ENCODE assay signal across 10 cellular contexts in the genomic region with DNA sequence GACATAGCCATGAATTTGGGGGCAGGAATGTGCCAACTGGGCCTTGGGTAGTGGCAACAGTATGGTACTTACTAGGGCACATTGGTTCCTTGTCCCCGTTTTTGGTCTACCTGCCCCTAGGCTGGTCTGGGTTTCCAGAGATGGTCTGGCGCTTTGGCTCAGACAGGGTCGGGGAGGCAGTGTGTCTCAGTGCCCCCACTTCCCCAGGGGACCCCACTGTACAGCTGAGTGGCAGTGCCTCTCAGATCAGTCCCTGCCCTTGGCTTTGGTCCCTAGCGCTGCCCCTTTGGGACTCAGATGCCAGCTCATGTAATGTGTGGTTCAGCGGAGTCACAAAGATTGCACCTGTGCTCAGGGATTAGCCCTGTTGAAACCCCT. TPM values are rescaled to one million over a fixed set of nuclear protein-coding genes. Genes with fewer than 3 reads are reported as not detected.
DNase-seq lines count a peak whose midpoint lies in the region; ATAC-seq, FAIRE-seq and TF ChIP-seq lines count a peak whose summit lies in the region.
"Had no signal": no experiment of that assay in that cellular context is flagged by ENCODE, and none has a peak within 500 bp of the region (broad histone marks: within the 10 kb centered on the region; RNA-seq: fewer than 3 reads in every experiment).

No MANE protein-coding gene starts in this region.

- BruUV-seq in HepG2 (replicated peaks; lab: Mats Ljungman, UMichigan): no TSS peak

- peaks cover 39% of the 10 kb centered on the region for H3K79me2 ChIP-seq in HepG2 (ENCODE audit: insufficient read depth, low read length)

- H4K20me1 ChIP-seq in HepG2 (ENCODE audit: insufficient read depth, low read length): peaks cover 3% of the 10 kb centered on the region; the same call in 1 of the 2 replicates

- H3K27me3 ChIP-seq in RWPE2 (ENCODE audit: insufficient read depth, poor library complexity, severe bottlenecking): no peaks in the 10 kb centered on the region
- no peaks in the 10 kb centered on the region; a peak in 1 of 5 replicates for H3K27me3 ChIP-seq in HepG2 (ENCODE audit: control insufficient read depth in 1 of 2, insufficient read depth in 2 of 2, low read length in 2 of 2)

- peak overlapping the region; percentile 95 for H3K27ac ChIP-seq in RWPE2 (ENCODE audit: poor library complexity, severe bottlenecking)
- H3K27ac ChIP-seq in HepG2 (ENCODE audit: extremely low read length, insufficient read depth, low read length): no peak overlapping the region

- intact Hi-C loops in HepG2 (cut with micrococcal nuclease; ENCODE audit: unreplicated experiment): no loop called here

- H3K4me2 ChIP-seq in HepG2 (ENCODE audit: low read depth, low read length): no peak overlapping the region

- DNase-seq in AG09309 (ENCODE audit: low read depth) (no peak), RWPE2 (ENCODE audit: low spot score) (no peak), HepG2 (ENCODE audit: low spot score) (no peak), AML-193 (lab: John Stamatoyannopoulos, UW) (no peak), NOMO-1 (lab: John Stamatoyannopoulos, UW; ENCODE audit: unreplicated experiment in 2 of 2) (no peak), NOMO-1 treated with DMSO at 0.1 percent for 48 hours (lab: John Stamatoyannopoulos, UW; ENCODE audit: unreplicated experiment) (no peak)
- DNase-seq: activated CD4-positive, alpha-beta T cell treated with anti-CD3 and anti-CD28 coated beads for 48 hours; DMS53; NCI-H69 had no signal

- no peak for FAIRE-seq in HepG2 (lab: Jason Lieb, UNC)

- CTCF ChIA-PET in HepG2 (lab: Yijun Ruan, JAX; ENCODE audit: low intra/inter-chr PET ratio, low total read pairs): no interaction called here

- H3K9me3 ChIP-seq in RWPE2 (ENCODE audit: severe bottlenecking) (no peaks in the 10 kb centered on the region), HepG2 (ENCODE audit: low read length) (no peaks in the 10 kb centered on the region)

- POLR2A ChIA-PET in HepG2 (lab: Yijun Ruan, JAX): no interaction called here

- H3K4me3 ChIP-seq in AG09309 (ENCODE audit: control insufficient read depth, low read depth, low read length) (peak overlapping the region; percentile 91), RWPE2 (ENCODE audit: severe bottlenecking) (no peak overlapping the region), HepG2 (replicated peaks in 1 of 3; ENCODE audit: insufficient read depth in 1 of 3, low read depth in 2 of 3, low read length in 3 of 3) (no peak overlapping the region)

- TF ChIP-seq RAD21 in HepG2 (CRISPR knock-in tag; IDR thresholded peaks at IDR 0.05): no peak

- ATAC-seq in RWPE2 (ENCODE audit: low read depth) (no peak), HepG2 (no peak)

- WGBS in HepG2 (ENCODE audit: low lambda C conversion rate): 100% methylated on average over 1 of the region's 5 CpGs

- no peak for TF ChIP-seq POLR2A in HepG2 (IDR thresholded peaks at IDR 0.05; ENCODE audit: insufficient read depth in 1 of 2, low read depth in 2 of 2, low read length in 2 of 2)

- TF ChIP-seq EP300 in HepG2 (IDR thresholded peaks at IDR 0.05; ENCODE audit: low read depth in 2 of 2, low read length in 2 of 2) (no peak), HepG2 (CRISPR knock-in tag; IDR thresholded peaks at IDR 0.05; ENCODE audit: borderline replicate concordance) (no peak)

- in situ Hi-C loops in HepG2 (cut with HindIII; ENCODE audit: extremely low pct_ligation_motif_present, low pct_unique_long_range_greater_than_20kb): no loop called here

- no peak overlapping the region for H3K9ac ChIP-seq in HepG2 (ENCODE audit: insufficient read depth, low read depth, low read length)

- no peak for TF ChIP-seq CTCF in AG09309 (IDR thresholded peaks at IDR 0.05; ENCODE audit: control insufficient read depth, insufficient read depth, low read depth, low read length, missing control alignments)
- no peak for TF ChIP-seq CTCF in RWPE2 (IDR thresholded peaks at IDR 0.05; ENCODE audit: poor library complexity, severe bottlenecking)
- TF ChIP-seq CTCF in HepG2 (CRISPR knock-in tag; IDR thresholded peaks at IDR 0.05): no peak

- H3K4me1 ChIP-seq in RWPE2 (ENCODE audit: insufficient read depth, poor library complexity, severe bottlenecking) (peaks cover 10% of the 10 kb centered on the region), HepG2 (ENCODE audit: insufficient read depth, low read length) (peaks cover 30% of the 10 kb centered on the region)

- H3K36me3 ChIP-seq in RWPE2 (ENCODE audit: low read depth) (peaks cover 65% of the 10 kb centered on the region), HepG2 (replicated peaks in 1 of 2; ENCODE audit: control insufficient read depth in 1 of 2, insufficient read depth in 2 of 2, low read length in 2 of 2) (peaks cover 35 to 55% of the 10 kb centered on the region in 2 experiments)

- no peak overlapping the region for H2AFZ ChIP-seq in HepG2 (ENCODE audit: low read length)

RNA-seq across cellular contexts. Expression of gene RIC8A, which starts 3.3 kb away (rescaled TPM):
- 62.1 and 65.0 TPM in 2 replicates for total RNA-seq in HepG2 (2016; rRNA removed; fragmentation: Illumina TruSeq; extraction: Trizol)
- total RNA-seq in HepG2 (2016; cell fraction: cytosol; rRNA removed; fragmentation: Illumina TruSeq; extraction: Trizol; ENCODE audit: low read depth): 21.7 and 29.0 TPM in 2 replicates
- 55.5 and 60.4 TPM in 2 replicates for total RNA-seq in HepG2 (2016; cell fraction: insoluble cytoplasmic fraction; rRNA removed; fragmentation: Illumina TruSeq; extraction: Trizol)
- 36.9 and 43.2 TPM in 2 replicates for total RNA-seq in HepG2 (2016; cell fraction: membrane; rRNA removed; fragmentation: Illumina TruSeq; extraction: Trizol)
- total RNA-seq in HepG2 (2016; cell fraction: nucleus; rRNA removed; fragmentation: Illumina TruSeq; extraction: Trizol): 37.1 and 38.2 TPM in 2 replicates
- 63.8 and 84.3 TPM in 2 replicates for polyA plus RNA-seq in HepG2 (2011; rRNA removed)
- polyA plus RNA-seq in HepG2 (2011; cell fraction: cytosol; rRNA removed): 47.5 and 48.4 TPM in 2 replicates
- polyA plus RNA-seq in HepG2 (2011; cell fraction: nucleus; rRNA removed): 143 and 165 TPM in 2 replicates
- polyA plus RNA-seq in HepG2 (2012): 24.6 and 31.6 TPM in 2 replicates
- 10.5 and 10.6 TPM in 2 replicates for polyA plus RNA-seq in HepG2 (2016; cell fraction: cytosol; fragmentation: Illumina TruSeq; extraction: Trizol; ENCODE audit: low read depth)
- polyA plus RNA-seq in HepG2 (2016; cell fraction: insoluble cytoplasmic fraction; fragmentation: Illumina TruSeq; extraction: Trizol; ENCODE audit: low read depth): 53.7 and 58.5 TPM in 2 replicates
- 26.8 and 29.3 TPM in 2 replicates for polyA plus RNA-seq in HepG2 (2016; cell fraction: membrane; fragmentation: Illumina TruSeq; extraction: Trizol; ENCODE audit: low read depth)
- 68.0 and 76.5 TPM in 2 replicates for polyA plus RNA-seq in HepG2 (2016; cell fraction: nucleus; fragmentation: Illumina TruSeq; extraction: Trizol; ENCODE audit: insufficient read depth, low read depth)
- polyA minus RNA-seq in HepG2 (2011; rRNA and poly(A)+ RNA removed; ENCODE audit: low replicate concordance): 155 and 191 TPM in 2 replicates
- polyA minus RNA-seq in HepG2 (2011; cell fraction: cytosol; rRNA and poly(A)+ RNA removed): 24.9 and 36.3 TPM in 2 replicates
- polyA minus RNA-seq in HepG2 (2011; cell fraction: nucleus; rRNA and poly(A)+ RNA removed): 47.4 and 55.1 TPM in 2 replicates

RNA-seq across cellular contexts. Expression of gene BET1L, which starts 3.6 kb away (rescaled TPM):
- 26.2 and 27.3 TPM in 2 replicates for total RNA-seq in HepG2 (2016; rRNA removed; fragmentation: Illumina TruSeq; extraction: Trizol)
- 12.4 and 15.5 TPM in 2 replicates for total RNA-seq in HepG2 (2016; cell fraction: cytosol; rRNA removed; fragmentation: Illumina TruSeq; extraction: Trizol; ENCODE audit: low read depth)
- 25.7 and 25.9 TPM in 2 replicates for total RNA-seq in HepG2 (2016; cell fraction: insoluble cytoplasmic fraction; rRNA removed; fragmentation: Illumina TruSeq; extraction: Trizol)
- 28.2 and 33.2 TPM in 2 replicates for total RNA-seq in HepG2 (2016; cell fraction: membrane; rRNA removed; fragmentation: Illumina TruSeq; extraction: Trizol)
- 21.6 and 23.3 TPM in 2 replicates for total RNA-seq in HepG2 (2016; cell fraction: nucleus; rRNA removed; fragmentation: Illumina TruSeq; extraction: Trizol)
- polyA plus RNA-seq in HepG2 (2011; rRNA removed): 59.6 and 62.3 TPM in 2 replicates
- polyA plus RNA-seq in HepG2 (2011; cell fraction: cytosol; rRNA removed): 56.2 and 64.1 TPM in 2 replicates
- polyA plus RNA-seq in HepG2 (2011; cell fraction: nucleus; rRNA removed): 79.4 and 81.9 TPM in 2 replicates
- 26.9 and 27.4 TPM in 2 replicates for polyA plus RNA-seq in HepG2 (2012)
- 14.0 and 16.4 TPM in 2 replicates for polyA plus RNA-seq in HepG2 (2016; cell fraction: cytosol; fragmentation: Illumina TruSeq; extraction: Trizol; ENCODE audit: low read depth)
- 36.2 and 45.0 TPM in 2 replicates for polyA plus RNA-seq in HepG2 (2016; cell fraction: insoluble cytoplasmic fraction; fragmentation: Illumina TruSeq; extraction: Trizol; ENCODE audit: low read depth)
- 37.8 and 37.9 TPM in 2 replicates for polyA plus RNA-seq in HepG2 (2016; cell fraction: membrane; fragmentation: Illumina TruSeq; extraction: Trizol; ENCODE audit: low read depth)
- 43.9 and 46.1 TPM in 2 replicates for polyA plus RNA-seq in HepG2 (2016; cell fraction: nucleus; fragmentation: Illumina TruSeq; extraction: Trizol; ENCODE audit: insufficient read depth, low read depth)
- polyA minus RNA-seq in HepG2 (2011; rRNA and poly(A)+ RNA removed; ENCODE audit: low replicate concordance): 46.5 and 151 TPM in 2 replicates
- polyA minus RNA-seq in HepG2 (2011; cell fraction: cytosol; rRNA and poly(A)+ RNA removed): 19.7 and 22.1 TPM in 2 replicates
- 61.4 and 63.9 TPM in 2 replicates for polyA minus RNA-seq in HepG2 (2011; cell fraction: nucleus; rRNA and poly(A)+ RNA removed)

RNA-seq across cellular contexts. Expression of gene SCGB1C1, which starts 17.9 kb away (rescaled TPM):
- total RNA-seq in HepG2 (2016; rRNA removed; fragmentation: Illumina TruSeq; extraction: Trizol): not detected in 2 replicates
- not detected in 2 replicates for total RNA-seq in HepG2 (2016; cell fraction: cytosol; rRNA removed; fragmentation: Illumina TruSeq; extraction: Trizol; ENCODE audit: low read depth)
- not detected in 2 replicates for total RNA-seq in HepG2 (2016; cell fraction: insoluble cytoplasmic fraction; rRNA removed; fragmentation: Illumina TruSeq; extraction: Trizol)
- total RNA-seq in HepG2 (2016; cell fraction: membrane; rRNA removed; fragmentation: Illumina TruSeq; extraction: Trizol): not detected in 2 replicates
- total RNA-seq in HepG2 (2016; cell fraction: nucleus; rRNA removed; fragmentation: Illumina TruSeq; extraction: Trizol): not detected in 2 replicates
- polyA plus RNA-seq in HepG2 (2011; rRNA removed): not detected in 2 replicates
- not detected in 2 replicates for polyA plus RNA-seq in HepG2 (2011; cell fraction: cytosol; rRNA removed)
- polyA plus RNA-seq in HepG2 (2011; cell fraction: nucleus; rRNA removed): not detected in 2 replicates
- not detected in 2 replicates for polyA plus RNA-seq in HepG2 (2012)
- not detected in 2 replicates for polyA plus RNA-seq in HepG2 (2016; cell fraction: cytosol; fragmentation: Illumina TruSeq; extraction: Trizol; ENCODE audit: low read depth)
- not detected in 2 replicates for polyA plus RNA-seq in HepG2 (2016; cell fraction: insoluble cytoplasmic fraction; fragmentation: Illumina TruSeq; extraction: Trizol; ENCODE audit: low read depth)
- polyA plus RNA-seq in HepG2 (2016; cell fraction: membrane; fragmentation: Illumina TruSeq; extraction: Trizol; ENCODE audit: low read depth): not detected in 2 replicates
- polyA plus RNA-seq in HepG2 (2016; cell fraction: nucleus; fragmentation: Illumina TruSeq; extraction: Trizol; ENCODE audit: insufficient read depth, low read depth): not detected in 2 replicates
- not detected in 2 replicates for polyA minus RNA-seq in HepG2 (2011; rRNA and poly(A)+ RNA removed; ENCODE audit: low replicate concordance)
- not detected in 2 replicates for polyA minus RNA-seq in HepG2 (2011; cell fraction: cytosol; rRNA and poly(A)+ RNA removed)
- polyA minus RNA-seq in HepG2 (2011; cell fraction: nucleus; rRNA and poly(A)+ RNA removed): not detected in 2 replicates
- total RNA-seq: temporal lobe had no signal

RNA-seq across cellular contexts. Expression of gene SIRT3, which starts 25.4 kb away (rescaled TPM):
- total RNA-seq in HepG2 (2016; rRNA removed; fragmentation: Illumina TruSeq; extraction: Trizol): 12.9 and 15.1 TPM in 2 replicates
- total RNA-seq in HepG2 (2016; cell fraction: cytosol; rRNA removed; fragmentation: Illumina TruSeq; extraction: Trizol; ENCODE audit: low read depth): 4.3 and 4.7 TPM in 2 replicates
- total RNA-seq in HepG2 (2016; cell fraction: insoluble cytoplasmic fraction; rRNA removed; fragmentation: Illumina TruSeq; extraction: Trizol): 12.6 and 15.2 TPM in 2 replicates
- total RNA-seq in HepG2 (2016; cell fraction: membrane; rRNA removed; fragmentation: Illumina TruSeq; extraction: Trizol): 7.0 and 8.3 TPM in 2 replicates
- total RNA-seq in HepG2 (2016; cell fraction: nucleus; rRNA removed; fragmentation: Illumina TruSeq; extraction: Trizol): 11.1 and 12.1 TPM in 2 replicates
- polyA plus RNA-seq in HepG2 (2011; rRNA removed): 18.2 and 19.0 TPM in 2 replicates
- 16.5 and 17.1 TPM in 2 replicates for polyA plus RNA-seq in HepG2 (2011; cell fraction: cytosol; rRNA removed)
- polyA plus RNA-seq in HepG2 (2011; cell fraction: nucleus; rRNA removed): 39.8 and 57.2 TPM in 2 replicates
- 16.8 and 22.4 TPM in 2 replicates for polyA plus RNA-seq in HepG2 (2012)
- 3.1 TPM in 2 replicates for polyA plus RNA-seq in HepG2 (2016; cell fraction: cytosol; fragmentation: Illumina TruSeq; extraction: Trizol; ENCODE audit: low read depth)
- 15.2 and 18.2 TPM in 2 replicates for polyA plus RNA-seq in HepG2 (2016; cell fraction: insoluble cytoplasmic fraction; fragmentation: Illumina TruSeq; extraction: Trizol; ENCODE audit: low read depth)
- polyA plus RNA-seq in HepG2 (2016; cell fraction: membrane; fragmentation: Illumina TruSeq; extraction: Trizol; ENCODE audit: low read depth): 6.2 and 6.5 TPM in 2 replicates
- polyA plus RNA-seq in HepG2 (2016; cell fraction: nucleus; fragmentation: Illumina TruSeq; extraction: Trizol; ENCODE audit: insufficient read depth, low read depth): 43.9 and 44.8 TPM in 2 replicates
- polyA minus RNA-seq in HepG2 (2011; rRNA and poly(A)+ RNA removed; ENCODE audit: low replicate concordance): 12.3 and 25.8 TPM in 2 replicates
- polyA minus RNA-seq in HepG2 (2011; cell fraction: cytosol; rRNA and poly(A)+ RNA removed): 6.1 and 7.0 TPM in 2 replicates
- 15.4 and 20.0 TPM in 2 replicates for polyA minus RNA-seq in HepG2 (2011; cell fraction: nucleus; rRNA and poly(A)+ RNA removed)

RNA-seq across cellular contexts. Expression of gene PSMD13, which starts 26.0 kb away (rescaled TPM):
- 117 and 172 TPM in 2 replicates for total RNA-seq in HepG2 (2016; rRNA removed; fragmentation: Illumina TruSeq; extraction: Trizol)
- total RNA-seq in HepG2 (2016; cell fraction: cytosol; rRNA removed; fragmentation: Illumina TruSeq; extraction: Trizol; ENCODE audit: low read depth): 23.5 and 27.8 TPM in 2 replicates
- 119 and 174 TPM in 2 replicates for total RNA-seq in HepG2 (2016; cell fraction: insoluble cytoplasmic fraction; rRNA removed; fragmentation: Illumina TruSeq; extraction: Trizol)
- total RNA-seq in HepG2 (2016; cell fraction: membrane; rRNA removed; fragmentation: Illumina TruSeq; extraction: Trizol): 34.7 and 39.6 TPM in 2 replicates
- 57.8 and 58.4 TPM in 2 replicates for total RNA-seq in HepG2 (2016; cell fraction: nucleus; rRNA removed; fragmentation: Illumina TruSeq; extraction: Trizol)
- 78.5 and 83.0 TPM in 2 replicates for polyA plus RNA-seq in HepG2 (2011; rRNA removed)
- polyA plus RNA-seq in HepG2 (2011; cell fraction: cytosol; rRNA removed): 85.7 and 91.7 TPM in 2 replicates
- 55.6 and 67.0 TPM in 2 replicates for polyA plus RNA-seq in HepG2 (2011; cell fraction: nucleus; rRNA removed)
- polyA plus RNA-seq in HepG2 (2012): 61.4 and 66.9 TPM in 2 replicates
- polyA plus RNA-seq in HepG2 (2016; cell fraction: cytosol; fragmentation: Illumina TruSeq; extraction: Trizol; ENCODE audit: low read depth): 17.8 and 18.9 TPM in 2 replicates
- polyA plus RNA-seq in HepG2 (2016; cell fraction: insoluble cytoplasmic fraction; fragmentation: Illumina TruSeq; extraction: Trizol; ENCODE audit: low read depth): 134 and 147 TPM in 2 replicates
- polyA plus RNA-seq in HepG2 (2016; cell fraction: membrane; fragmentation: Illumina TruSeq; extraction: Trizol; ENCODE audit: low read depth): 24.1 and 26.8 TPM in 2 replicates
- polyA plus RNA-seq in HepG2 (2016; cell fraction: nucleus; fragmentation: Illumina TruSeq; extraction: Trizol; ENCODE audit: insufficient read depth, low read depth): 102 and 107 TPM in 2 replicates
- 52.2 and 63.9 TPM in 2 replicates for polyA minus RNA-seq in HepG2 (2011; rRNA and poly(A)+ RNA removed; ENCODE audit: low replicate concordance)
- polyA minus RNA-seq in HepG2 (2011; cell fraction: cytosol; rRNA and poly(A)+ RNA removed): 23.7 and 24.1 TPM in 2 replicates
- 29.9 and 34.1 TPM in 2 replicates for polyA minus RNA-seq in HepG2 (2011; cell fraction: nucleus; rRNA and poly(A)+ RNA removed)
